ENCODE assay signal across 19 cellular contexts in genomic region chr10:48187713-48188541, GRCh38.
DNase-seq lines count a peak whose midpoint lies in the region; ATAC-seq, FAIRE-seq and TF ChIP-seq lines count a peak whose summit lies in the region.
"Had no signal": no experiment of that assay in that cellular context is flagged by ENCODE, and none has a peak within 500 bp of the region (broad histone marks: within the 10 kb centered on the region; RNA-seq: fewer than 3 reads in every experiment).

No MANE protein-coding gene starts in this region.

- no peaks in the 10 kb centered on the region for H3K4me1 ChIP-seq in A549
- H3K4me1 ChIP-seq: esophagus squamous epithelium had no signal

- peak; percentile 9 to 43; a peak in 3 of 6 replicates for ATAC-seq in A549
- no peak for ATAC-seq in GM19324 (IDR thresholded peaks at IDR 0.05; ENCODE audit: low FRiP score, unreplicated experiment)
- ATAC-seq in GM21723 (IDR thresholded peaks at IDR 0.05; ENCODE audit: unreplicated experiment) = no peak
- ATAC-seq: naive thymus-derived CD8-positive, alpha-beta T cell had no signal

- H3K9me3 ChIP-seq in A549 = no peaks in the 10 kb centered on the region
- H3K9me3 ChIP-seq: esophagus squamous epithelium had no signal

- H3K4me3 ChIP-seq in A549 (no peak overlapping the region), epithelial cell of proximal tubule (ENCODE audit: low read depth, low read length) (no peak overlapping the region)
- H3K4me3 ChIP-seq: esophagus squamous epithelium had no signal

- no peak for DNase-seq in A549 (ENCODE audit: low read depth in 1 of 2, low spot score in 1 of 2)
- DNase-seq in HuH-7 (ENCODE audit: low spot score) = peak; percentile 47
- DNase-seq in epithelial cell of proximal tubule (ENCODE audit: low read depth) = peak; percentile 88
- peak; percentile 54 for DNase-seq in mucosa of gallbladder (ENCODE audit: low spot score)
- no peak for DNase-seq in GM19240 (ENCODE audit: insufficient read length, low spot score)
- DNase-seq in stimulated activated CD4-positive, alpha-beta T cell treated with anti-CD3 and anti-CD28 coated beads, Interleukin-1b, Interleukin-23, amount 100 ng/mL, for 48 hours = no peak
- DNase-seq: activated CD4-positive, alpha-beta T cell treated with anti-CD3 and anti-CD28 coated beads for 4 hours; activated gamma-delta T cell; CD4-positive, alpha-beta memory T cell; cerebellar nuclear complex; DND-41; effector CD4-positive, alpha-beta T cell; esophagus squamous epithelium; KBM-7; naive thymus-derived CD8-positive, alpha-beta T cell; NCI-H526 treated with DMSO at 0.1 percent for 48 hours; T-helper 1 cell had no signal

- CTCF ChIA-PET in A549 (lab: Yijun Ruan, JAX) = no interaction called here

- POLR2A ChIA-PET in A549 (lab: Yijun Ruan, JAX) = no interaction called here

- H3K4me2 ChIP-seq in A549 = no peak overlapping the region

- TF ChIP-seq CTCF in A549 (IDR thresholded peaks at IDR 0.05) (no peak), epithelial cell of proximal tubule (conservative IDR thresholded peaks at IDR 0.05; ENCODE audit: low read depth, low read length) (no peak)

- WGBS in A549 (ENCODE audit: missing lambda C conversion rate) = 50% methylated on average over 10 of the region's 10 CpGs

- TF ChIP-seq EP300 in A549 (IDR thresholded peaks at IDR 0.05) = no peak

- TF ChIP-seq RAD21 in A549 (conservative IDR thresholded peaks at IDR 0.05 in 1 of 2, IDR thresholded peaks at IDR 0.05 in 1 of 2) = no peak

- no peak for FAIRE-seq in A549 (lab: Jason Lieb, UNC)

- H3K27ac ChIP-seq in A549 = no peak overlapping the region
- H3K27ac ChIP-seq: esophagus squamous epithelium had no signal

- TF ChIP-seq POLR2A in A549 (IDR thresholded peaks at IDR 0.05; ENCODE audit: low read length) = no peak

TF ChIP-seq in A549, 52 proteins besides CTCF, POLR2A, EP300 and RAD21:
- no peak for TF ChIP-seq MYC (IDR thresholded peaks at IDR 0.05; ENCODE audit: borderline replicate concordance, low read length)
- no peak for TF ChIP-seq HDAC2 (IDR thresholded peaks at IDR 0.05)
- no peak for TF ChIP-seq HOXB5 (CRISPR knock-in tag; IDR thresholded peaks at IDR 0.05)
- no peak for TF ChIP-seq KDM1A (IDR thresholded peaks at IDR 0.05; ENCODE audit: low read depth)
- no peak for TF ChIP-seq RFX5 (IDR thresholded peaks at IDR 0.05)
- no peak for TF ChIP-seq ZFP36 (IDR thresholded peaks at IDR 0.05; ENCODE audit: borderline replicate concordance, partially characterized antibody)
- TF ChIP-seq RNF2 (IDR thresholded peaks at IDR 0.05; ENCODE audit: borderline replicate concordance, low read depth) = no peak
- TF ChIP-seq MAX (IDR thresholded peaks at IDR 0.05) = no peak

Comparison
In these comparisons a context has a peak if more than half of its experiments do, and no peak if none do; other contexts are left out.
1. ATAC-seq: peak in A549 (2 of 2); none in GM19324 (single experiment) and GM21723 (single experiment).
2. DNase-seq: peak in HuH-7 (single experiment), epithelial cell of proximal tubule (single experiment) and mucosa of gallbladder (single experiment); none in A549 (0 of 2), GM19240 (single experiment) and stimulated activated CD4-positive, alpha-beta T cell treated with anti-CD3 and anti-CD28 coated beads, Interleukin-1b, Interleukin-23, amount 100 ng/mL, for 48 hours (single experiment).